23 cellular contexts compared by ENCODE assay signal in the genomic region with DNA sequence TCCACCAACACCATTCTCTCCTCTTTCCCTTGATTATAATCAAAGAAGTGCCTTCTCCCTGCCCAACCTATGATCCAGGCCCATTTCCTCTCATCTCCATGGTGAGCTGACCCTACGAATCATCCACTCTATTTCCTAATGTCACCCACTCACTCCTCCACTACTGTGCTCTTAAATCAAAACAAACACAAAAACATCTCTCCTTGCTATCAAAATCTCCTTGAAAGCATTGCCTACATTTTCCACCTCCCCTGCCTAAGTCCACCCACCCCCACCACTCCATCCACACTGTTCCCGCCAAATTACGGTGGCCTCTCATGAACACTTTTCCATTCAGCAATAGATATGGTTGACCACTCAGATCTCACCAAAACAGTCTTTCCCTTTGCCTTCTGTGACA. TPM values are rescaled to one million over a fixed set of nuclear protein-coding genes. Genes with fewer than 3 reads are reported as not detected.
DNase-seq lines count a peak whose midpoint lies in the region; ATAC-seq, FAIRE-seq and TF ChIP-seq lines count a peak whose summit lies in the region.
"Had no signal": no experiment of that assay in that cellular context is flagged by ENCODE, and none has a peak within 500 bp of the region (broad histone marks: within the 10 kb centered on the region; RNA-seq: fewer than 3 reads in every experiment).

No MANE protein-coding gene starts in this region.

- FAIRE-seq in bronchial epithelial cell (lab: Jason Lieb, UNC) = no peak
- FAIRE-seq: A204.1, G401.6, GM12892, H54 had no signal

- H3K4me1 Mint-ChIP-seq in neural progenitor cell = peaks cover 5% of the 10 kb centered on the region
- no peaks in the 10 kb centered on the region for H3K4me1 Mint-ChIP-seq in activated T-cell treated with anti-CD3 and anti-CD28 coated beads, Interleukin-2, amount 50 U/mL, for 72 hours (ENCODE audit: low read depth)
- H3K4me1 Mint-ChIP-seq in activated T-cell treated with anti-CD3 and anti-CD28 coated beads, Interleukin-2, amount 50 U/mL, for 24 hours (ENCODE audit: low read depth) = peaks cover 2% of the 10 kb centered on the region

- no peak for TF ChIP-seq CTCF in bronchial epithelial cell (IDR thresholded peaks at IDR 0.05; ENCODE audit: insufficient read depth, low read length, severe bottlenecking)
- TF ChIP-seq CTCF in neural progenitor cell (IDR thresholded peaks at IDR 0.05) = no peak

- H2AFZ ChIP-seq in neural progenitor cell (replicated peaks) = no peak overlapping the region
- H2AFZ ChIP-seq: GM23338 had no signal

- H3K9me3 ChIP-seq in BLaER1 (peaks cover 15% of the 10 kb centered on the region), neural progenitor cell (ENCODE audit: low read depth) (no peaks in the 10 kb centered on the region)
- H3K9me3 ChIP-seq: BE2C, Caco-2, HAP-1 had no signal

- DNase-seq in HEK293T (ENCODE audit: extremely low spot score) = no peak
- DNase-seq in bronchial epithelial cell (ENCODE audit: low read depth) = peak; percentile 31
- DNase-seq in neural progenitor cell (ENCODE audit: low spot score) = no peak
- no peak for DNase-seq in activated T-cell treated with anti-CD3 and anti-CD28 coated beads, Interleukin-2, amount 50 U/mL, for 72 hours
- DNase-seq in mesenteric fat pad (ENCODE audit: low spot score) = no peak
- no peak for DNase-seq in activated T-cell treated with anti-CD3 and anti-CD28 coated beads, Interleukin-2, amount 50 U/mL, for 24 hours
- DNase-seq: AML-193; BE2C; Caco-2; CD4-positive, CD25-positive, alpha-beta regulatory T cell; CD8-positive, alpha-beta T cell; DMS153; DND-41 had no signal

- no peak for ATAC-seq in GM18502 (IDR thresholded peaks at IDR 0.05; ENCODE audit: poor library complexity, unreplicated experiment)
- ATAC-seq in activated T-cell treated with anti-CD3 and anti-CD28 coated beads, Interleukin-2, amount 50 U/mL, for 72 hours (replicated peaks in 1 of 2) = no peak
- ATAC-seq: CD8-positive, alpha-beta T cell; GM23338 had no signal

- no peak overlapping the region for H3K9ac ChIP-seq in BLaER1
- no peak overlapping the region for H3K9ac ChIP-seq in neural progenitor cell

- no peaks in the 10 kb centered on the region for H3K27me3 Mint-ChIP-seq in neural progenitor cell (ENCODE audit: insufficient read depth, low read depth)
- peaks cover 39% of the 10 kb centered on the region for H3K27me3 Mint-ChIP-seq in activated T-cell treated with anti-CD3 and anti-CD28 coated beads, Interleukin-2, amount 50 U/mL, for 72 hours (ENCODE audit: low read depth)
- H3K27me3 Mint-ChIP-seq in activated T-cell treated with anti-CD3 and anti-CD28 coated beads, Interleukin-2, amount 50 U/mL, for 24 hours = peaks cover 31% of the 10 kb centered on the region

- peak overlapping the region; percentile 84 for H3K27ac ChIP-seq in BLaER1
- H3K27ac ChIP-seq in neural progenitor cell = no peak overlapping the region
- H3K27ac ChIP-seq: 22Rv1, C4-2B had no signal

- H3K36me3 ChIP-seq in BLaER1 (no peaks in the 10 kb centered on the region), bronchial epithelial cell (ENCODE audit: control insufficient read depth, insufficient read depth, low read length) (no peaks in the 10 kb centered on the region), neural progenitor cell (no peaks in the 10 kb centered on the region)
- H3K36me3 ChIP-seq: BE2C, HAP-1 had no signal

- H3K36me3 Mint-ChIP-seq in neural progenitor cell = no peaks in the 10 kb centered on the region
- no peaks in the 10 kb centered on the region for H3K36me3 Mint-ChIP-seq in activated T-cell treated with anti-CD3 and anti-CD28 coated beads, Interleukin-2, amount 50 U/mL, for 72 hours (ENCODE audit: insufficient read depth in 2 of 2)
- no peaks in the 10 kb centered on the region for H3K36me3 Mint-ChIP-seq in activated T-cell treated with anti-CD3 and anti-CD28 coated beads, Interleukin-2, amount 50 U/mL, for 24 hours (ENCODE audit: low read depth)
- H3K36me3 Mint-ChIP-seq: CD4-positive, CD25-positive, alpha-beta regulatory T cell; CD8-positive, alpha-beta T cell had no signal

- no peaks in the 10 kb centered on the region for H3K9me3 Mint-ChIP-seq in neural progenitor cell
- no peaks in the 10 kb centered on the region for H3K9me3 Mint-ChIP-seq in activated T-cell treated with anti-CD3 and anti-CD28 coated beads, Interleukin-2, amount 50 U/mL, for 72 hours
- no peaks in the 10 kb centered on the region for H3K9me3 Mint-ChIP-seq in activated T-cell treated with anti-CD3 and anti-CD28 coated beads, Interleukin-2, amount 50 U/mL, for 24 hours
- H3K9me3 Mint-ChIP-seq: CD8-positive, alpha-beta T cell; GM23338 had no signal

- no peaks in the 10 kb centered on the region for H4K20me1 ChIP-seq in BLaER1
- no peaks in the 10 kb centered on the region for H4K20me1 ChIP-seq in neural progenitor cell (ENCODE audit: low read depth)

- H3K4me3 ChIP-seq in BLaER1 (no peak overlapping the region), bronchial epithelial cell (ENCODE audit: low read depth, low read length) (no peak overlapping the region), neural progenitor cell (no peak overlapping the region)
- H3K4me3 ChIP-seq: GM23338, HAP-1 had no signal

- H3K4me2 ChIP-seq in BLaER1 (peak overlapping the region; percentile 69), neural progenitor cell (peak overlapping the region; percentile 37)
- H3K4me2 ChIP-seq: GM23338 had no signal

- POLR2A ChIA-PET in HEK293T (lab: Yijun Ruan, JAX) = no interaction called here

- CTCF ChIA-PET in HEK293T (lab: Yijun Ruan, JAX) = interaction anchor here (0.6 kb wide), 1 partner anchor 9 kb away, joined by 8 read pairs; no protein-coding TSS in a partner anchor

- peaks cover 4% of the 10 kb centered on the region for H3K27me3 ChIP-seq in BLaER1
- no peaks in the 10 kb centered on the region for H3K27me3 ChIP-seq in bronchial epithelial cell (ENCODE audit: control insufficient read depth, insufficient read depth, low read length)
- peaks cover 16% of the 10 kb centered on the region for H3K27me3 ChIP-seq in neural progenitor cell

- no peaks in the 10 kb centered on the region for H3K79me2 ChIP-seq in neural progenitor cell (ENCODE audit: low read depth)

- no peak overlapping the region for H3K4me3 Mint-ChIP-seq in neural progenitor cell
- H3K4me3 Mint-ChIP-seq in activated T-cell treated with anti-CD3 and anti-CD28 coated beads, Interleukin-2, amount 50 U/mL, for 72 hours = no peak overlapping the region
- no peak overlapping the region for H3K4me3 Mint-ChIP-seq in activated T-cell treated with anti-CD3 and anti-CD28 coated beads, Interleukin-2, amount 50 U/mL, for 24 hours
- H3K4me3 Mint-ChIP-seq: CD4-positive, CD25-positive, alpha-beta regulatory T cell; CD8-positive, alpha-beta T cell; GM23338 had no signal

- H3K4me1 ChIP-seq in BLaER1 (peaks cover 36% of the 10 kb centered on the region), neural progenitor cell (peaks cover 9% of the 10 kb centered on the region)
- H3K4me1 ChIP-seq: BE2C, Caco-2, HAP-1 had no signal

- H3F3A ChIP-seq in neural progenitor cell (ENCODE audit: low read depth) = peaks cover 5% of the 10 kb centered on the region

- H3K27ac Mint-ChIP-seq in neural progenitor cell = no peak overlapping the region
- no peak overlapping the region for H3K27ac Mint-ChIP-seq in activated T-cell treated with anti-CD3 and anti-CD28 coated beads, Interleukin-2, amount 50 U/mL, for 72 hours
- H3K27ac Mint-ChIP-seq in activated T-cell treated with anti-CD3 and anti-CD28 coated beads, Interleukin-2, amount 50 U/mL, for 24 hours = no peak overlapping the region
- H3K27ac Mint-ChIP-seq: CD4-positive, CD25-positive, alpha-beta regulatory T cell; CD8-positive, alpha-beta T cell; GM23338 had no signal

TF ChIP-seq in HEK293T, 16 proteins besides CTCF, POLR2A, EP300 and RAD21:
- TF ChIP-seq, protein P1, sequence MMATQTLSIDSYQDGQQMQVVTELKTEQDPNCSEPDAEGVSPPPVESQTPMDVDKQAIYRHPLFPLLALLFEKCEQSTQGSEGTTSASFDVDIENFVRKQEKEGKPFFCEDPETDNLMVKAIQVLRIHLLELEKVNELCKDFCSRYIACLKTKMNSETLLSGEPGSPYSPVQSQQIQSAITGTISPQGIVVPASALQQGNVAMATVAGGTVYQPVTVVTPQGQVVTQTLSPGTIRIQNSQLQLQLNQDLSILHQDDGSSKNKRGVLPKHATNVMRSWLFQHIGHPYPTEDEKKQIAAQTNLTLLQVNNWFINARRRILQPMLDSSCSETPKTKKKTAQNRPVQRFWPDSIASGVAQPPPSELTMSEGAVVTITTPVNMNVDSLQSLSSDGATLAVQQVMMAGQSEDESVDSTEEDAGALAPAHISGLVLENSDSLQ (IDR thresholded peaks at IDR 0.05) = no peak
- peak; percentile 26; the same call in 1 of the 2 replicates for TF ChIP-seq L3MBTL2 (conservative IDR thresholded peaks at IDR 0.05)
TF ChIP-seq in HEK293T: peak in this region for 1.

RNA-seq across cellular contexts. Expression of a gene that starts 5.3 kb away (rescaled TPM):
- total RNA-seq in bronchial epithelial cell = not detected in 2 replicates
- total RNA-seq in neural progenitor cell (ENCODE audit: low replicate concordance) = not detected in 2 replicates
- total RNA-seq in activated T-cell treated with anti-CD3 and anti-CD28 coated beads, Interleukin-2, amount 50 U/mL, for 72 hours = not detected
- not detected for total RNA-seq in mesenteric fat pad
- total RNA-seq: Caco-2; CD4-positive, CD25-positive, alpha-beta regulatory T cell; CD8-positive, alpha-beta T cell; GM23338 had no signal

RNA-seq across cellular contexts. Expression of a gene that starts 5.4 kb away (rescaled TPM):
- not detected in 2 replicates for total RNA-seq in bronchial epithelial cell
- total RNA-seq in neural progenitor cell (ENCODE audit: low replicate concordance) = 5.8 and 6.9 TPM in 2 replicates
- not detected for total RNA-seq in activated T-cell treated with anti-CD3 and anti-CD28 coated beads, Interleukin-2, amount 50 U/mL, for 72 hours
- not detected for total RNA-seq in mesenteric fat pad
- total RNA-seq: Caco-2; CD4-positive, CD25-positive, alpha-beta regulatory T cell; CD8-positive, alpha-beta T cell had no signal

RNA-seq across cellular contexts. Expression of a gene that starts 57.1 kb away (rescaled TPM):
- total RNA-seq in bronchial epithelial cell (24.5 and 50.3 TPM in 2 replicates), neural progenitor cell (ENCODE audit: low replicate concordance) (81.4 and 107 TPM in 2 replicates), mesenteric fat pad (500 TPM)
- total RNA-seq in activated T-cell treated with anti-CD3 and anti-CD28 coated beads, Interleukin-2, amount 50 U/mL, for 72 hours = 10 to 100 TPM; 11.0 to 15.5 TPM
